15 cellular contexts compared by ENCODE assay signal in the genomic region with DNA sequence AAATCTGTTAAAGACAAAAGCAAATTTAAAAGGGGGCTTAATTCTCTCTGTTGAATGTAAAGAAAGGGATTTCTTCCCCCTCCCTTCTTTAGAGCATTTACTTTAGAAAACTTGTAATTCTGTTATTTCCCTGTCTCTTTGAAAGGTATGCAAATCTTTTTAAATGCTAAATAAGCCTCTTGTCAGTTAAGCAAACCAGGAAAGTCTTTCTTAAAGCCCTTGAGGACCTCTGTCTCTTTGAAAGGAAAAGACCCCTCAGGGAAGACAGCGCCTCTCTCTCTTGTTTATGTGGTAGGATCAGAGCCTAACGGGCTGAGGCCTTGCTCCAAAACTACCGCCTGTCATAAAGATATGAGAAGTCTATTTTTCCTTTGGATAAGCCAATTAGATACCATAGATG.
DNase-seq lines count a peak whose midpoint lies in the region; ATAC-seq and TF ChIP-seq lines count a peak whose summit lies in the region.
"Had no signal": no experiment of that assay in that cellular context is flagged by ENCODE, and none has a peak within 500 bp of the region (broad histone marks: within the 10 kb centered on the region; RNA-seq: fewer than 3 reads in every experiment).

No MANE protein-coding gene starts in this region.

- H3K27me3 ChIP-seq in hepatocyte (no peaks in the 10 kb centered on the region), mesendoderm (ENCODE audit: insufficient read depth, low read length, poor library complexity) (no peaks in the 10 kb centered on the region), lower lobe of right lung (ENCODE audit: low read depth) (no peaks in the 10 kb centered on the region)

- no peak for TF ChIP-seq CTCF in hepatocyte (IDR thresholded peaks at IDR 0.05; ENCODE audit: poor library complexity)
- TF ChIP-seq CTCF in lower lobe of right lung (IDR thresholded peaks at IDR 0.05), result no peak

- intact Hi-C loops in lower lobe of right lung (cut with DNase I), result no loop called here
- intact Hi-C loops in activated CD4-positive, alpha-beta memory T cell treated with anti-CD3 and anti-CD28 coated beads for 36 hours (cut with micrococcal nuclease), result no loop called here

- no peak overlapping the region for H2BK5ac ChIP-seq in mesendoderm (ENCODE audit: low read length)

- H3K9me3 ChIP-seq in hepatocyte (ENCODE audit: low read depth) (no peaks in the 10 kb centered on the region), lower lobe of right lung (no peaks in the 10 kb centered on the region)

- no peaks in the 10 kb centered on the region for H3K4me1 ChIP-seq in hepatocyte (ENCODE audit: insufficient read depth)
- H3K4me1 ChIP-seq in mesendoderm (ENCODE audit: control insufficient read depth, low read depth, low read length), result no peaks in the 10 kb centered on the region
- no peaks in the 10 kb centered on the region for H3K4me1 ChIP-seq in lower lobe of right lung

- H3K36me3 Mint-ChIP-seq in activated CD4-positive, alpha-beta memory T cell treated with anti-CD3 and anti-CD28 coated beads for 36 hours, result no peaks in the 10 kb centered on the region

- no peak overlapping the region for H4K8ac ChIP-seq in mesendoderm (ENCODE audit: low read depth, low read length)

- H3K18ac ChIP-seq in mesendoderm (ENCODE audit: low read length), result no peak overlapping the region

- H3K27ac ChIP-seq in hepatocyte (no peak overlapping the region), mesendoderm (ENCODE audit: low read depth, low read length) (no peak overlapping the region), lower lobe of right lung (no peak overlapping the region)

- no peak overlapping the region for H4K5ac ChIP-seq in mesendoderm (ENCODE audit: low read length)

- H3K4me3 Mint-ChIP-seq in activated CD4-positive, alpha-beta memory T cell treated with anti-CD3 and anti-CD28 coated beads for 36 hours, result no peak overlapping the region

- no peak overlapping the region for H2BK120ac ChIP-seq in mesendoderm (ENCODE audit: low read depth, low read length)

- H4K20me1 ChIP-seq in hepatocyte (ENCODE audit: insufficient read depth, poor library complexity, severe bottlenecking), result no peaks in the 10 kb centered on the region

- H2AFZ ChIP-seq in hepatocyte, result peak overlapping the region; percentile 47

- H3K36me3 ChIP-seq in hepatocyte (replicated peaks; ENCODE audit: insufficient read depth, low read depth), result no peaks in the 10 kb centered on the region
- H3K36me3 ChIP-seq in mesendoderm (ENCODE audit: control insufficient read depth, insufficient read depth, low read length), result no peaks in the 10 kb centered on the region
- no peaks in the 10 kb centered on the region for H3K36me3 ChIP-seq in lower lobe of right lung

- no peaks in the 10 kb centered on the region for H3K79me1 ChIP-seq in mesendoderm (ENCODE audit: low read length)

- H3K4me1 Mint-ChIP-seq in activated CD4-positive, alpha-beta memory T cell treated with anti-CD3 and anti-CD28 coated beads for 36 hours (ENCODE audit: low read depth), result no peaks in the 10 kb centered on the region

- H3K23ac ChIP-seq in mesendoderm (ENCODE audit: low read length), result no peak overlapping the region

- no peaks in the 10 kb centered on the region for H3K27me3 Mint-ChIP-seq in activated CD4-positive, alpha-beta memory T cell treated with anti-CD3 and anti-CD28 coated beads for 36 hours

- DNase-seq in ELF-1 (ENCODE audit: low read depth, low spot score) (peak; percentile 83), NCI-H69 (lab: John Stamatoyannopoulos, UW) (peak; percentile 22), hepatocyte (ENCODE audit: low spot score) (no peak), mesendoderm (peak; percentile 67), lower lobe of right lung (no peak), GDM1 (lab: John Stamatoyannopoulos, UW) (no peak)
- no peak for DNase-seq in activated effector memory CD4-positive, alpha-beta T cell treated with anti-CD3 and anti-CD28 coated beads, Interleukin-2, amount 50 U/mL, for 16 hours
- no peak for DNase-seq in activated CD4-positive, alpha-beta memory T cell treated with anti-CD3 and anti-CD28 coated beads for 36 hours
- DNase-seq: C1 segment of cervical spinal cord; DMS 273 treated with DMSO at 0.1 percent for 48 hours; NCI-H187; NCI-H2171; NCI-H446; NK-92 treated with Interleukin-12 subunit alpha and Interleukin-12 subunit beta, amount 100 ng/mL, for 24 hours; PC-3 had no signal

- H3K27ac Mint-ChIP-seq in activated CD4-positive, alpha-beta memory T cell treated with anti-CD3 and anti-CD28 coated beads for 36 hours, result no peak overlapping the region

- no peaks in the 10 kb centered on the region for H3K9me2 ChIP-seq in hepatocyte (replicated peaks; ENCODE audit: insufficient read depth)

- ATAC-seq in lower lobe of right lung, result no peak
- ATAC-seq: PC-3 had no signal

- H2BK15ac ChIP-seq in mesendoderm (replicated peaks; ENCODE audit: low read depth), result no peak overlapping the region

- H3K4me3 ChIP-seq in hepatocyte (no peak overlapping the region), mesendoderm (ENCODE audit: low read length) (no peak overlapping the region), lower lobe of right lung (no peak overlapping the region)

- no peak overlapping the region for H3K56ac ChIP-seq in mesendoderm (ENCODE audit: low read length)

- H3K9me3 Mint-ChIP-seq in activated CD4-positive, alpha-beta memory T cell treated with anti-CD3 and anti-CD28 coated beads for 36 hours, result peaks cover 12% of the 10 kb centered on the region

- POLR2A ChIA-PET in activated CD4-positive, alpha-beta memory T cell treated with anti-CD3 and anti-CD28 coated beads for 36 hours (lab: Charles Lee), result no interaction called here

- no peak overlapping the region for H3K9ac ChIP-seq in mesendoderm (ENCODE audit: low read length)

- H3K4ac ChIP-seq in mesendoderm (ENCODE audit: low read depth, low read length), result no peak overlapping the region

- H3K4me2 ChIP-seq in hepatocyte (no peak overlapping the region), mesendoderm (ENCODE audit: low read length) (no peak overlapping the region)

- no peaks in the 10 kb centered on the region for H3K79me2 ChIP-seq in hepatocyte
- no peaks in the 10 kb centered on the region for H3K79me2 ChIP-seq in mesendoderm (ENCODE audit: control insufficient read depth, insufficient read depth, low read length)

- H2AK5ac ChIP-seq in mesendoderm (ENCODE audit: low read length), result no peak overlapping the region

- 36% methylated on average over 3 of the region's 3 CpGs for WGBS in hepatocyte (ENCODE audit: low lambda C conversion rate, missing lambda C conversion rate)
- WGBS in mesendoderm (ENCODE audit: extremely low coverage, insufficient coverage, low lambda C conversion rate), result no CpG with 5 or more reads among the region's 3 CpGs

- CTCF ChIA-PET in activated CD4-positive, alpha-beta memory T cell treated with anti-CD3 and anti-CD28 coated beads for 36 hours (lab: Charles Lee), result interaction anchor here (0.6 kb wide), 1 partner anchor 793 kb away, joined by 3 read pairs; no protein-coding TSS in a partner anchor

Comparison
In these comparisons a context has a peak if more than half of its experiments do, and no peak if none do; other contexts are left out.
1. DNase-seq: peak in ELF-1 (single experiment), NCI-H69 (single experiment) and mesendoderm (single experiment); none in hepatocyte (single experiment), activated effector memory CD4-positive, alpha-beta T cell treated with anti-CD3 and anti-CD28 coated beads, Interleukin-2, amount 50 U/mL, for 16 hours (single experiment), lower lobe of right lung (single experiment), GDM1 (single experiment) and activated CD4-positive, alpha-beta memory T cell treated with anti-CD3 and anti-CD28 coated beads for 36 hours (single experiment).